In the genomic region with DNA sequence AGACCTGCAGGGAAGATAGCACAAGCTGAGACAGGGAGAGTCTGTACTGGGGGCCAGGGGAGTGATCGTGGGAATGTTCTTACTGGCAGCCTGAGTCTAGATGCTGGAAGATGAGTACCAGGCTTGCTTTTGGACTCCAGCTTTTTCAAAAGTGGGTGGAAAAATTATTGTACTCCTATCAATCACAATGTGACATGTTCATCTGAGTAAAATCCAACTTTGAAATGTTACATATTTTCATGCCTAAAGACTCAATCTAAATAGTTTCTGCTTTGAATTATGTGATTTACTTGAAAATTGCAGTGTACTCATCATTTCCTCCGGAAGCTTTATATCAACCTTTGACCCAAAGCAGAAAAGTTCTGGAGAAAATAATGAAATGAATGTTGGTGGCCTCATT, we compare ENCODE assay signal across 20 cellular contexts.
"Had no signal": no experiment of that assay in that cellular context is flagged by ENCODE, and none has a peak within 500 bp of the region (broad histone marks: within the 10 kb centered on the region; RNA-seq: fewer than 3 reads in every experiment).

No MANE protein-coding gene starts in this region.

- H3K27ac Mint-ChIP-seq: dendritic cell treated with granulocyte-macrophage colony-stimulating factor and Interleukin-4, amounts not matched to agents 40 ng/mL and 50 ng/mL, for 4 days; stimulated activated memory B cell treated with anti-CD40 and anti-IgM and Interleukin-4, amounts not matched to agents 10 μg/mL and 1 μg/mL and 100 μg/mL, for 72 hours; stimulated activated naive CD8-positive, alpha-beta T cell treated with anti-CD3 and anti-CD28 coated beads, Interleukin-15, Interleukin-2, amounts not matched to agents 100 ng/mL and 50 ng/mL, for 24 hours had no signal

- H3K4me1 Mint-ChIP-seq: stimulated activated memory B cell treated with anti-CD40 and anti-IgM and Interleukin-4, amounts not matched to agents 10 μg/mL and 1 μg/mL and 100 μg/mL, for 72 hours had no signal

- H3K4me3 Mint-ChIP-seq: dendritic cell treated with granulocyte-macrophage colony-stimulating factor and Interleukin-4, amounts not matched to agents 40 ng/mL and 50 ng/mL, for 4 days; naive thymus-derived CD8-positive, alpha-beta T cell; neural crest cell; stimulated activated memory B cell treated with anti-CD40 and anti-IgM and Interleukin-4, amounts not matched to agents 10 μg/mL and 1 μg/mL and 100 μg/mL, for 72 hours; stimulated activated naive CD8-positive, alpha-beta T cell treated with anti-CD3 and anti-CD28 coated beads, Interleukin-15, Interleukin-2, amounts not matched to agents 100 ng/mL and 50 ng/mL, for 24 hours had no signal

- H3K4me3 ChIP-seq: heart left ventricle, mucosa of descending colon, ovary, right atrium auricular region, tibial nerve had no signal

- H3K36me3 ChIP-seq: heart left ventricle, ovary, right atrium auricular region, tibial nerve had no signal

- H3K27me3 ChIP-seq: heart left ventricle, ovary, right atrium auricular region, tibial nerve had no signal

- DNase-seq: cerebellar nuclear complex; erythroblast; foreskin melanocyte; heart left ventricle; hippocampal formation; kidney glomerular epithelial cell; mammary epithelial cell; mucosa of descending colon; naive thymus-derived CD8-positive, alpha-beta T cell; ovary; small intestine; stimulated activated CD4-positive, alpha-beta T cell treated with anti-CD3 and anti-CD28 coated beads, Interleukin-2, amount 100 ng/mL, for 48 hours; stimulated activated CD8-positive, alpha-beta memory T cell treated with anti-CD3 and anti-CD28 coated beads, Interleukin-4, amount 100 ng/mL, for 48 hours had no signal

- ATAC-seq: heart left ventricle; mucosa of descending colon; naive thymus-derived CD8-positive, alpha-beta T cell; stimulated activated memory B cell treated with anti-CD40 and anti-IgM and Interleukin-4, amounts not matched to agents 10 μg/mL and 1 μg/mL and 100 μg/mL, for 72 hours had no signal

- H3K9me3 ChIP-seq: ovary had no signal

- FAIRE-seq: colon, small intestine had no signal

- H3K27ac ChIP-seq: heart left ventricle, ovary, right atrium auricular region, tibial nerve had no signal

- H3K27me3 Mint-ChIP-seq: dendritic cell treated with granulocyte-macrophage colony-stimulating factor and Interleukin-4, amounts not matched to agents 40 ng/mL and 50 ng/mL, for 4 days; stimulated activated memory B cell treated with anti-CD40 and anti-IgM and Interleukin-4, amounts not matched to agents 10 μg/mL and 1 μg/mL and 100 μg/mL, for 72 hours; stimulated activated naive CD8-positive, alpha-beta T cell treated with anti-CD3 and anti-CD28 coated beads, Interleukin-15, Interleukin-2, amounts not matched to agents 100 ng/mL and 50 ng/mL, for 24 hours had no signal
